ENCODE assay signal across 8 cellular contexts in genomic region chr3:17742837-17743659, GRCh38. TPM values are rescaled to one million over a fixed set of nuclear protein-coding genes. Genes with fewer than 3 reads are reported as not detected.
DNase-seq lines count a peak whose midpoint lies in the region; ATAC-seq, FAIRE-seq and TF ChIP-seq lines count a peak whose summit lies in the region.

No MANE protein-coding gene starts in this region.

- TF ChIP-seq EP300 in upper lobe of left lung (IDR thresholded peaks at IDR 0.05), result no peak

- H3K36me3 ChIP-seq in CD8-positive, alpha-beta memory T cell (ENCODE audit: insufficient read depth, low read length), result no peaks in the 10 kb centered on the region
- H3K36me3 ChIP-seq in KOPT-K1 (ENCODE audit: insufficient read depth, low read length) (peaks cover 6% of the 10 kb centered on the region; the same call in 1 of the 2 replicates), bronchial epithelial cell (ENCODE audit: control insufficient read depth, insufficient read depth, low read length) (no peaks in the 10 kb centered on the region), lung (ENCODE audit: control insufficient read depth in 2 of 2, insufficient read depth in 2 of 2, low read length in 2 of 2) (no peaks in the 10 kb centered on the region), upper lobe of left lung (no peaks in the 10 kb centered on the region)

- H3K4me3 Mint-ChIP-seq in CD8-positive, alpha-beta memory T cell, result peak overlapping the region; percentile 91 to 96 (median 94)

- H3K9me3 Mint-ChIP-seq in CD8-positive, alpha-beta memory T cell, result no peaks in the 10 kb centered on the region

- H3K27me3 ChIP-seq in CD8-positive, alpha-beta memory T cell (ENCODE audit: insufficient read depth, low read length, poor library complexity, severe bottlenecking), result no peaks in the 10 kb centered on the region
- no peaks in the 10 kb centered on the region for H3K27me3 ChIP-seq in bronchial epithelial cell (ENCODE audit: control insufficient read depth, insufficient read depth, low read length)
- no peaks in the 10 kb centered on the region for H3K27me3 ChIP-seq in lung (ENCODE audit: control insufficient read depth, insufficient read depth)
- H3K27me3 ChIP-seq in upper lobe of left lung, result no peaks in the 10 kb centered on the region

- POLR2A ChIA-PET in CD8-positive, alpha-beta memory T cell (lab: Charles Lee), result interaction anchor here (0.5 to 1.6 kb wide), 5 partner anchors 7 to 1442 kb away, joined by 3 to 5 read pairs (median 3); no protein-coding TSS in a partner anchor

- DNase-seq in CD8-positive, alpha-beta memory T cell, result peak in 1 of 5 donors; percentile 96
- DNase-seq in bronchial epithelial cell (ENCODE audit: low read depth) (peak; percentile 93), lung (ENCODE audit: low spot score) (no peak), upper lobe of left lung (no peak), NCI-H1930 (lab: John Stamatoyannopoulos, UW) (no peak), NCI-H1092 treated with DMSO at 0.1 percent for 48 hours (lab: John Stamatoyannopoulos, UW) (no peak)

- 1% methylated on average over 12 to 16 of the region's 16 CpGs for WGBS in lung, 2 donors
- WGBS in upper lobe of left lung, 2 donors, result 1 to 3% methylated on average over 15 to 16 of the region's 16 CpGs

- TF ChIP-seq CTCF in bronchial epithelial cell (IDR thresholded peaks at IDR 0.05; ENCODE audit: insufficient read depth, low read length, severe bottlenecking) (no peak), lung (IDR thresholded peaks at IDR 0.05; ENCODE audit: control extremely low read depth, extremely low read depth) (no peak), upper lobe of left lung (IDR thresholded peaks at IDR 0.05) (no peak)

- peaks cover 0 to 11% (median 3%) of the 10 kb centered on the region in 3 donors for H3K36me3 Mint-ChIP-seq in CD8-positive, alpha-beta memory T cell

- peak overlapping the region; percentile 72 to 94 (median 90) for H3K27ac Mint-ChIP-seq in CD8-positive, alpha-beta memory T cell

- CTCF ChIA-PET in CD8-positive, alpha-beta memory T cell (lab: Charles Lee), result interaction anchor here (1.0 to 1.6 kb wide), 2 partner anchors 9 to 115 kb away, joined by 3 to 4 read pairs; no protein-coding TSS in a partner anchor

- no peak for FAIRE-seq in bronchial epithelial cell (lab: Jason Lieb, UNC)

- H3K4me3 ChIP-seq in CD8-positive, alpha-beta memory T cell (ENCODE audit: low read length), result peak overlapping the region; percentile 88
- H3K4me3 ChIP-seq in bronchial epithelial cell (ENCODE audit: low read depth, low read length), result peak overlapping the region; percentile 79
- peak overlapping the region; percentile 98 for H3K4me3 ChIP-seq in lung
- peak overlapping the region; percentile 34 to 94 (median 77) for H3K4me3 ChIP-seq in upper lobe of left lung

- peaks cover 21% of the 10 kb centered on the region for H3K4me1 ChIP-seq in CD8-positive, alpha-beta memory T cell (ENCODE audit: insufficient read depth, low read length)
- H3K4me1 ChIP-seq in lung (ENCODE audit: control insufficient read depth in 2 of 2, insufficient read depth in 2 of 2, low read length in 2 of 2), result peaks cover 2 to 8% of the 10 kb centered on the region in 2 donors
- peaks cover 12 to 37% (median 22%) of the 10 kb centered on the region in 4 donors for H3K4me1 ChIP-seq in upper lobe of left lung

- peak overlapping the region; percentile 90 for H3K27ac ChIP-seq in CD8-positive, alpha-beta memory T cell (ENCODE audit: low read depth, low read length)
- peak overlapping the region; percentile 86 for H3K27ac ChIP-seq in KOPT-K1 (ENCODE audit: low read depth, low read length, poor library complexity, severe bottlenecking)
- H3K27ac ChIP-seq in lung (ENCODE audit: low read depth in 1 of 2, low read length in 1 of 2), result peak overlapping the region; percentile 96 to 100
- peak overlapping the region; percentile 95 to 98 (median 98) for H3K27ac ChIP-seq in upper lobe of left lung

- H3K27me3 Mint-ChIP-seq in CD8-positive, alpha-beta memory T cell, result no peaks in the 10 kb centered on the region

- no peaks in the 10 kb centered on the region for H3K9me3 ChIP-seq in CD8-positive, alpha-beta memory T cell (ENCODE audit: low read length)
- H3K9me3 ChIP-seq in KOPT-K1 (ENCODE audit: insufficient read depth, low read length, poor library complexity, severe bottlenecking) (no peaks in the 10 kb centered on the region), lung (ENCODE audit: control insufficient read depth in 2 of 2, insufficient read depth in 1 of 2, low read length in 1 of 2) (no peaks in the 10 kb centered on the region), upper lobe of left lung (no peaks in the 10 kb centered on the region)

- peak; percentile 0 for ATAC-seq in GM19372 (IDR thresholded peaks at IDR 0.05; ENCODE audit: low read depth, unreplicated experiment)
- ATAC-seq in lung (ENCODE audit: insufficient read depth, low FRiP score), result no peak
- ATAC-seq in upper lobe of left lung (ENCODE audit: low FRiP score in 2 of 2), result no peak

- H3K4me1 Mint-ChIP-seq in CD8-positive, alpha-beta memory T cell, result peaks cover 28 to 53% (median 46%) of the 10 kb centered on the region in 3 donors

- TF ChIP-seq POLR2A in upper lobe of left lung (IDR thresholded peaks at IDR 0.05), result peak in 1 of 4 donors; percentile 31

RNA-seq across cellular contexts. Expression of gene TBC1D5, which starts 0.6 kb away (rescaled TPM):
- 10 to 100 TPM; 40.0 to 45.1 TPM for total RNA-seq in CD8-positive, alpha-beta memory T cell
- 35.8 TPM for polyA plus RNA-seq in CD8-positive, alpha-beta memory T cell
- 52.6 and 67.1 TPM in 2 replicates for total RNA-seq in bronchial epithelial cell
- total RNA-seq in lung, result 100 to 1,000 TPM in 1 of 2 donors, 10 to 100 TPM in 1; 57.8 to 111 TPM
- 10 to 100 TPM in 1 of 2 donors, 1 to 10 TPM in 1; 8.7 to 21.4 TPM for polyA plus RNA-seq in lung
- total RNA-seq in upper lobe of left lung, result 100 to 1,000 TPM in 1 of 6 donors, 10 to 100 TPM in 5; 53.0 to 135 (median 63.3) TPM
